ENCODE assay signal across 10 cellular contexts in the genomic region with DNA sequence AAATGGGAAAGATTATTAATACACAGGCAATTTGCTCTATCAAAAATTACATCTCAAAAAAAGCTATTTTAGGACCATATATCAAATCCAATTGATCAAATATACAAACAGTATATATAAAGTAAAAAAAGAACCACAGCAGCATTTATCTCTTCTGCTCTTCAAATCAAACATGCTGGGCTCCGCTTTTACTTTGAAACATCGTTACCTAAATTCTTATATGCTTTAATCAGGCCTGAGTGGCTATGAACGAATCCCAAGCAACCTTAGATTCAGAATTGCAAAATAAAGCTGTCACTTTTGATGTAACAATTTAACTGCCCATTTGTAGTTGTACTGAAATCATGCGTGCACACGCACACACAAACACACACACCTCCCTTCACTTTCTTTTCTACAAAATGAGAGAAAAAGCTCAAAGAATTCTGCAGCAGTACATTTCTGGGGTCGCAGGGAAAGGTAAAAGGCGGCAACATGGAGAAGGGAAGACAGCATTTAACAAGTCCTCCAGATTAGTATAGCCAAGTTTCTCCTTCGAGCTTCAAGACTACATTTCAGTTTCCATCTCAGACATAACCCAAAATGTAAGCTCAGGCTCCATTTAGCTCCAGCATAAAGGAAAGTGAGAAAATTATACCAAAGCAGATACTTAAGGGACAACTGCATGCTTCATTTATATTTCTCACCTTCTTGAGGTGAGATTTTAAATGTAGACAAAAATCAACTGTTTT.
DNase-seq lines count a peak whose midpoint lies in the region; FAIRE-seq and TF ChIP-seq lines count a peak whose summit lies in the region.
"Had no signal": no experiment of that assay in that cellular context is flagged by ENCODE, and none has a peak within 500 bp of the region (broad histone marks: within the 10 kb centered on the region; RNA-seq: fewer than 3 reads in every experiment).

No MANE protein-coding gene starts in this region.

- no peaks in the 10 kb centered on the region for H4K20me1 ChIP-seq in astrocyte (ENCODE audit: insufficient read depth, low read length)
- no peaks in the 10 kb centered on the region for H4K20me1 ChIP-seq in hepatocyte (ENCODE audit: insufficient read depth, poor library complexity, severe bottlenecking)

- H2AFZ ChIP-seq in astrocyte (ENCODE audit: low read depth, low read length): no peak overlapping the region
- H2AFZ ChIP-seq in hepatocyte: no peak overlapping the region

- no peaks in the 10 kb centered on the region for H3K9me2 ChIP-seq in hepatocyte (replicated peaks; ENCODE audit: insufficient read depth)

- H3K4me3 Mint-ChIP-seq in activated CD4-positive, alpha-beta memory T cell treated with anti-CD3 and anti-CD28 coated beads for 36 hours: no peak overlapping the region
- no peak overlapping the region for H3K4me3 Mint-ChIP-seq in activated CD4-positive, alpha-beta memory T cell treated with anti-CD3 and anti-CD28 coated beads, Interleukin-2, amount 10 ng/mL, durations not matched to agents 7 days and 5 days
- peak overlapping the region; percentile 88 for H3K4me3 Mint-ChIP-seq in astrocyte (ENCODE audit: unreplicated experiment)

- no peaks in the 10 kb centered on the region for H3K27me3 ChIP-seq in astrocyte (ENCODE audit: insufficient read depth, low read length)
- H3K27me3 ChIP-seq in hepatocyte: no peaks in the 10 kb centered on the region
- H3K27me3 ChIP-seq: upper lobe of left lung had no signal

- H3K27me3 Mint-ChIP-seq in activated CD4-positive, alpha-beta memory T cell treated with anti-CD3 and anti-CD28 coated beads for 36 hours: no peaks in the 10 kb centered on the region
- H3K27me3 Mint-ChIP-seq in activated CD4-positive, alpha-beta memory T cell treated with anti-CD3 and anti-CD28 coated beads, Interleukin-2, amount 10 ng/mL, durations not matched to agents 7 days and 5 days: no peaks in the 10 kb centered on the region
- H3K27me3 Mint-ChIP-seq in astrocyte (ENCODE audit: low read depth, unreplicated experiment): no peaks in the 10 kb centered on the region

- no peak overlapping the region for H3K9ac ChIP-seq in astrocyte (ENCODE audit: low read length)

- CTCF ChIA-PET in activated CD4-positive, alpha-beta memory T cell treated with anti-CD3 and anti-CD28 coated beads for 36 hours (lab: Charles Lee): interaction anchor here (0.8 kb wide), 1 partner anchor 113 kb away, joined by 4 read pairs; no protein-coding TSS in a partner anchor
- CTCF ChIA-PET in activated CD4-positive, alpha-beta memory T cell treated with anti-CD3 and anti-CD28 coated beads, Interleukin-2, amount 10 ng/mL, durations not matched to agents 7 days and 5 days (lab: Charles Lee): no interaction called here

- peaks cover 27% of the 10 kb centered on the region for H3K4me1 Mint-ChIP-seq in activated CD4-positive, alpha-beta memory T cell treated with anti-CD3 and anti-CD28 coated beads for 36 hours (ENCODE audit: low read depth)
- H3K4me1 Mint-ChIP-seq in activated CD4-positive, alpha-beta memory T cell treated with anti-CD3 and anti-CD28 coated beads, Interleukin-2, amount 10 ng/mL, durations not matched to agents 7 days and 5 days: peaks cover 3% of the 10 kb centered on the region
- H3K4me1 Mint-ChIP-seq in astrocyte (ENCODE audit: low read depth, unreplicated experiment): peaks cover 38% of the 10 kb centered on the region

- POLR2A ChIA-PET in activated CD4-positive, alpha-beta memory T cell treated with anti-CD3 and anti-CD28 coated beads for 36 hours (lab: Charles Lee): no interaction called here
- POLR2A ChIA-PET in activated CD4-positive, alpha-beta memory T cell treated with anti-CD3 and anti-CD28 coated beads, Interleukin-2, amount 10 ng/mL, durations not matched to agents 7 days and 5 days (lab: Charles Lee): interaction anchor here (1.0 to 2.1 kb wide), 3 partner anchors 10 to 97 kb away, joined by 4 to 5 read pairs (median 4); a partner anchor contains a TSS

- TF ChIP-seq CTCF in astrocyte (IDR thresholded peaks at IDR 0.05; ENCODE audit: insufficient read depth, low read depth, low read length) (no peak), hepatocyte (IDR thresholded peaks at IDR 0.05; ENCODE audit: poor library complexity) (no peak)

- peaks cover 3% of the 10 kb centered on the region for H3K9me3 Mint-ChIP-seq in activated CD4-positive, alpha-beta memory T cell treated with anti-CD3 and anti-CD28 coated beads for 36 hours
- no peaks in the 10 kb centered on the region for H3K9me3 Mint-ChIP-seq in activated CD4-positive, alpha-beta memory T cell treated with anti-CD3 and anti-CD28 coated beads, Interleukin-2, amount 10 ng/mL, durations not matched to agents 7 days and 5 days
- peaks cover 2% of the 10 kb centered on the region for H3K9me3 Mint-ChIP-seq in astrocyte (ENCODE audit: unreplicated experiment)

- H3K36me3 Mint-ChIP-seq in activated CD4-positive, alpha-beta memory T cell treated with anti-CD3 and anti-CD28 coated beads for 36 hours: peaks cover 36% of the 10 kb centered on the region
- H3K36me3 Mint-ChIP-seq in activated CD4-positive, alpha-beta memory T cell treated with anti-CD3 and anti-CD28 coated beads, Interleukin-2, amount 10 ng/mL, durations not matched to agents 7 days and 5 days (ENCODE audit: low read depth): peaks cover 53% of the 10 kb centered on the region
- H3K36me3 Mint-ChIP-seq in astrocyte (ENCODE audit: low read depth, unreplicated experiment): peaks cover 6% of the 10 kb centered on the region

- H3K27ac ChIP-seq in astrocyte (ENCODE audit: low read depth, low read length): no peak overlapping the region
- no peak overlapping the region for H3K27ac ChIP-seq in hepatocyte
- H3K27ac ChIP-seq in substantia nigra (ENCODE audit: low read depth, low read length, poor library complexity, severe bottlenecking): peak overlapping the region; percentile 27
- H3K27ac ChIP-seq: upper lobe of left lung had no signal

- FAIRE-seq in astrocyte (lab: Jason Lieb, UNC): no peak

- no peaks in the 10 kb centered on the region for H3K36me3 ChIP-seq in astrocyte (ENCODE audit: insufficient read depth, low read length)
- H3K36me3 ChIP-seq in hepatocyte (replicated peaks; ENCODE audit: insufficient read depth, low read depth): no peaks in the 10 kb centered on the region

- DNase-seq in activated CD4-positive, alpha-beta memory T cell treated with anti-CD3 and anti-CD28 coated beads for 36 hours: no peak
- no peak for DNase-seq in activated CD4-positive, alpha-beta memory T cell treated with anti-CD3 and anti-CD28 coated beads, Interleukin-2, amount 10 ng/mL, durations not matched to agents 7 days and 5 days
- no peak for DNase-seq in astrocyte (ENCODE audit: low read depth)
- no peak for DNase-seq in hepatocyte (ENCODE audit: low spot score)
- DNase-seq in substantia nigra (lab: John Stamatoyannopoulos, UW): no peak
- DNase-seq in germinal center (ENCODE audit: low spot score): no peak
- no peak for DNase-seq in activated CD4-positive, CD25-positive, alpha-beta regulatory T cell (lab: John Stamatoyannopoulos, UW)
- DNase-seq in stimulated activated CD8-positive, alpha-beta memory T cell treated with anti-CD3 and anti-CD28 coated beads, Interleukin-4, amount 100 ng/mL, for 48 hours: no peak
- DNase-seq: T1000, upper lobe of left lung had no signal

- WGBS in hepatocyte (ENCODE audit: low lambda C conversion rate, missing lambda C conversion rate): 70% methylated on average over 8 of the region's 8 CpGs

- H3K4me2 ChIP-seq in astrocyte (ENCODE audit: low read length): no peak overlapping the region
- peak overlapping the region; percentile 14 for H3K4me2 ChIP-seq in hepatocyte

- H3K4me1 ChIP-seq in astrocyte (ENCODE audit: insufficient read depth, low read length): peaks cover 11% of the 10 kb centered on the region
- no peaks in the 10 kb centered on the region for H3K4me1 ChIP-seq in hepatocyte (ENCODE audit: insufficient read depth)

- no peaks in the 10 kb centered on the region for H3K9me3 ChIP-seq in astrocyte (ENCODE audit: insufficient read depth, low read depth, low read length)
- no peaks in the 10 kb centered on the region for H3K9me3 ChIP-seq in hepatocyte (ENCODE audit: low read depth)
- H3K9me3 ChIP-seq: upper lobe of left lung had no signal

- peak overlapping the region; percentile 25 for H3K27ac Mint-ChIP-seq in activated CD4-positive, alpha-beta memory T cell treated with anti-CD3 and anti-CD28 coated beads for 36 hours
- H3K27ac Mint-ChIP-seq in activated CD4-positive, alpha-beta memory T cell treated with anti-CD3 and anti-CD28 coated beads, Interleukin-2, amount 10 ng/mL, durations not matched to agents 7 days and 5 days: no peak overlapping the region
- H3K27ac Mint-ChIP-seq in astrocyte (ENCODE audit: unreplicated experiment): peak overlapping the region; percentile 77

- intact Hi-C loops in activated CD4-positive, alpha-beta memory T cell treated with anti-CD3 and anti-CD28 coated beads for 36 hours (cut with micrococcal nuclease): no loop called here

- H3K79me2 ChIP-seq in astrocyte (ENCODE audit: insufficient read depth, low read length) (no peaks in the 10 kb centered on the region), hepatocyte (peaks cover 10% of the 10 kb centered on the region)

- no peak overlapping the region for H3K4me3 ChIP-seq in astrocyte (ENCODE audit: insufficient read depth, low read depth, low read length)
- H3K4me3 ChIP-seq in hepatocyte: no peak overlapping the region
- H3K4me3 ChIP-seq: upper lobe of left lung had no signal
